ENCODE assay signal across 30 cellular contexts in genomic region chr17:9435165-9435564, GRCh38.
"Had no signal": no experiment of that assay in that cellular context is flagged by ENCODE, and none has a peak within 500 bp of the region (broad histone marks: within the 10 kb centered on the region; RNA-seq: fewer than 3 reads in every experiment).

No MANE protein-coding gene starts in this region.

- H3K9me3 ChIP-seq: adrenal gland, body of pancreas, breast epithelium had no signal

- H3K4me3 Mint-ChIP-seq: activated B cell treated with CpG ODN at 0.5 μM for 24 hours; activated CD4-positive, alpha-beta memory T cell treated with anti-CD3 and anti-CD28 coated beads, Interleukin-2, amount 10 ng/mL, durations not matched to agents 7 days and 5 days; activated CD4-positive, alpha-beta T cell treated with anti-CD3 and anti-CD28 coated beads, Interleukin-2, amount 10 ng/mL, durations not matched to agents 7 days and 5 days; activated CD8-positive, alpha-beta memory T cell treated with anti-CD3 and anti-CD28 coated beads, Interleukin-2, amount 10 ng/mL, durations not matched to agents 7 days and 5 days; activated CD8-positive, alpha-beta T cell treated with anti-CD3 and anti-CD28 coated beads, Interleukin-2, amount 10 ng/mL, durations not matched to agents 7 days and 5 days; activated naive CD8-positive, alpha-beta T cell treated with anti-CD3 and anti-CD28 coated beads for 36 hours; activated T-cell treated with anti-CD3 and anti-CD28 coated beads, Interleukin-2, amount 50 U/mL, for 24 hours; T-cell; T-helper 17 cell had no signal

- DNase-seq: activated B cell treated with CpG ODN at 0.5 μM for 24 hours; activated CD4-positive, alpha-beta memory T cell treated with anti-CD3 and anti-CD28 coated beads, Interleukin-2, amount 10 ng/mL, durations not matched to agents 7 days and 5 days; activated CD4-positive, alpha-beta T cell treated with anti-CD3 and anti-CD28 coated beads for 48 hours; activated CD4-positive, alpha-beta T cell treated with anti-CD3 and anti-CD28 coated beads, Interleukin-2, amount 10 ng/mL, durations not matched to agents 7 days and 5 days; activated CD4-positive, alpha-beta T cell treated with anti-CD3 and anti-CD28 coated beads, Interleukin-2, amount 50 U/mL, for 48 hours; activated CD4-positive, CD25-positive, alpha-beta regulatory T cell treated with anti-CD3 and anti-CD28 coated beads, Interleukin-2, amount 50 U/mL, for 72 hours; activated CD8-positive, alpha-beta memory T cell treated with anti-CD3 and anti-CD28 coated beads for 24 hours; activated CD8-positive, alpha-beta memory T cell treated with anti-CD3 and anti-CD28 coated beads, Interleukin-2, amount 10 ng/mL, durations not matched to agents 7 days and 5 days; activated CD8-positive, alpha-beta memory T cell treated with anti-CD3 and anti-CD28 coated beads, Interleukin-2, amount 50 U/mL, for 48 hours; activated CD8-positive, alpha-beta T cell treated with anti-CD3 and anti-CD28 coated beads, Interleukin-2, amount 10 ng/mL, durations not matched to agents 7 days and 5 days; activated effector memory CD4-positive, alpha-beta T cell treated with Interleukin-2 at 50 U/mL for 16 hours; activated gamma-delta T cell; activated naive CD4-positive, alpha-beta T cell treated with anti-CD3 and anti-CD28 coated beads, Interleukin-2, amount 50 U/mL, for 16 hours; activated naive CD4-positive, alpha-beta T cell treated with Interleukin-2 at 50 U/mL for 16 hours; activated naive CD8-positive, alpha-beta T cell treated with anti-CD3 and anti-CD28 coated beads for 36 hours; activated T-cell treated with anti-CD3 and anti-CD28 coated beads, Interleukin-2, amount 50 U/mL, for 24 hours; activated T-cell treated with anti-CD3 and anti-CD28 coated beads, Interleukin-2, amount 50 U/mL, for 48 hours; amniotic stem cell; aorta; body of pancreas; central memory CD4-positive, alpha-beta T cell; T-cell; T-helper 17 cell; T1000 had no signal

- H3K36me3 ChIP-seq: adrenal gland, brain microvascular endothelial cell, breast epithelium had no signal

- H3K27me3 ChIP-seq: adrenal gland, body of pancreas, brain microvascular endothelial cell, breast epithelium had no signal

- H3K27me3 Mint-ChIP-seq: activated B cell treated with CpG ODN at 0.5 μM for 24 hours; activated CD4-positive, alpha-beta memory T cell treated with anti-CD3 and anti-CD28 coated beads, Interleukin-2, amount 10 ng/mL, durations not matched to agents 7 days and 5 days; activated CD4-positive, alpha-beta T cell treated with anti-CD3 and anti-CD28 coated beads, Interleukin-2, amount 10 ng/mL, durations not matched to agents 7 days and 5 days; activated CD8-positive, alpha-beta memory T cell treated with anti-CD3 and anti-CD28 coated beads, Interleukin-2, amount 10 ng/mL, durations not matched to agents 7 days and 5 days; activated naive CD8-positive, alpha-beta T cell treated with anti-CD3 and anti-CD28 coated beads for 36 hours; activated T-cell treated with anti-CD3 and anti-CD28 coated beads, Interleukin-2, amount 50 U/mL, for 24 hours; T-cell; T-helper 17 cell had no signal

- H3K27ac Mint-ChIP-seq: activated B cell treated with CpG ODN at 0.5 μM for 24 hours; activated CD4-positive, alpha-beta memory T cell treated with anti-CD3 and anti-CD28 coated beads, Interleukin-2, amount 10 ng/mL, durations not matched to agents 7 days and 5 days; activated CD4-positive, alpha-beta T cell treated with anti-CD3 and anti-CD28 coated beads, Interleukin-2, amount 10 ng/mL, durations not matched to agents 7 days and 5 days; activated CD8-positive, alpha-beta memory T cell treated with anti-CD3 and anti-CD28 coated beads, Interleukin-2, amount 10 ng/mL, durations not matched to agents 7 days and 5 days; activated CD8-positive, alpha-beta T cell treated with anti-CD3 and anti-CD28 coated beads, Interleukin-2, amount 10 ng/mL, durations not matched to agents 7 days and 5 days; activated naive CD4-positive, alpha-beta T cell treated with anti-CD3 and anti-CD28 coated beads, Interleukin-2, amount 50 U/mL, for 72 hours; activated naive CD8-positive, alpha-beta T cell treated with anti-CD3 and anti-CD28 coated beads for 36 hours; activated T-cell treated with anti-CD3 and anti-CD28 coated beads, Interleukin-2, amount 50 U/mL, for 24 hours; activated T-helper 2 cell treated with anti-CD3 and anti-CD28 coated beads, Interferon-gamma antibody, Interleukin-2, Interleukin-4, amounts not matched to agents 10 μg/mL and 5 μg/mL and 100 μg/mL, durations not matched to agents 14 hours and 24 hours and 36 hours; T-cell; T-helper 17 cell had no signal

- H3K4me3 ChIP-seq: adrenal gland, body of pancreas, breast epithelium had no signal

- H3K27ac ChIP-seq: adrenal gland, body of pancreas, brain microvascular endothelial cell, VCaP had no signal

- H3K9me3 Mint-ChIP-seq: activated B cell treated with CpG ODN at 0.5 μM for 24 hours; activated CD4-positive, alpha-beta memory T cell treated with anti-CD3 and anti-CD28 coated beads, Interleukin-2, amount 10 ng/mL, durations not matched to agents 7 days and 5 days; activated CD4-positive, alpha-beta T cell treated with anti-CD3 and anti-CD28 coated beads, Interleukin-2, amount 10 ng/mL, durations not matched to agents 7 days and 5 days; activated naive CD4-positive, alpha-beta T cell treated with anti-CD3 and anti-CD28 coated beads, Interleukin-2, amount 50 U/mL, for 72 hours; activated naive CD8-positive, alpha-beta T cell treated with anti-CD3 and anti-CD28 coated beads for 36 hours; activated T-cell treated with anti-CD3 and anti-CD28 coated beads, Interleukin-2, amount 50 U/mL, for 24 hours; activated T-helper 2 cell treated with anti-CD3 and anti-CD28 coated beads, Interferon-gamma antibody, Interleukin-2, Interleukin-4, amounts not matched to agents 10 μg/mL and 5 μg/mL and 100 μg/mL, durations not matched to agents 14 hours and 24 hours and 36 hours; T-cell had no signal

- ATAC-seq: activated CD8-positive, alpha-beta memory T cell treated with anti-CD3 and anti-CD28 coated beads, Interleukin-2, amount 10 ng/mL, durations not matched to agents 7 days and 5 days; activated CD8-positive, alpha-beta T cell treated with anti-CD3 and anti-CD28 coated beads, Interleukin-2, amount 10 ng/mL, durations not matched to agents 7 days and 5 days; activated naive CD4-positive, alpha-beta T cell treated with anti-CD3 and anti-CD28 coated beads, Interleukin-2, amount 50 U/mL, for 72 hours; body of pancreas; T-cell; T-helper 17 cell had no signal
